ENCODE assay signal across 8 cellular contexts in the genomic region with DNA sequence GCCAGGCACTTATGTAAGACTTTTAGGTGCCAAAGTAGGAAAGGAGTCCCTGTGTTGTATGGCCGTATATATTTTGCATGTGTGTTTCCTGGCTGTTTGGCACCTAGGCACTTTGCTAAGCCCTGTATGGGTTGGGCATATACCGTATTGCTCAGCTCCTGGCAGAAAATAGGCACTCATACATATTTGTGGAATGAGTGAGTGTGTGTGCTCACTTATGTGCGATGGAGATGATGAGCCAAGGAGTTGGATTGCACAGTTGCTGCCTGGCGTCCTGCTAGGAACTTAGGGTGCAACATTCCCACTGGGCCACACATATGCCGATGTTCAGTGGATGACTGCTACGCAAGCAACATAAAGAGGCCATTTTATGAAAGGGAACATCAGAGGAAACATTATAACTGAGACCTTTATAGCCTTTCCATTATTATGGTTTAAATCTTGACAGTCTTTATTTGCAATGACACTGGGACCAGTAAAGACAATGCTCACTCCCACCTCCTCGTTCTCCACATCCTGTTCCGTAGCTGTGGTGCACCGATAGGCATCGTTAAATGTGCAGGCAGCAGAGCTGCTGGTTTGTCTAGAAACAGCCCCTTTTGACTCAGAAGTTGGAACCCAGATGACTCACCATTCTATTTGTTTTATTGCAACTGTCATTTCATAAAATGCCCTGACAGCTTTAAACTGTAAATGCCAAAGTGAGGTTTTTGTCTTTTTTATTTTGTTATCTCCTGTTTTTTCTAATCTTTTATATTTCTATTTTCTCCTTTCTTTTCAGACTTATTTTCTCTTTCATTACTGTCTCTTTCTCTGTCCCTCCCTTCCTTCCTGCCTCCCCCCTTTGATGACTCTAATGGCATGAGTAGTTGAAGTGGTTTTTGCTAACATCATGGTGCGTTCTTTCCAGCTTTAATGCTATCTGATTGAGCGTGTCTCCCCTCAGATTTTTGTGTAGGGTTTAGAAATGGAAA. TPM values are rescaled to one million over a fixed set of nuclear protein-coding genes. Genes with fewer than 3 reads are reported as not detected.
DNase-seq lines count a peak whose midpoint lies in the region; ATAC-seq, FAIRE-seq and TF ChIP-seq lines count a peak whose summit lies in the region.

No MANE protein-coding gene starts in this region.

- H3K4me3 Mint-ChIP-seq in Calu3 (ENCODE audit: low read depth, unreplicated experiment) (peak overlapping the region; percentile 22), activated B cell treated with CpG ODN at 0.5 μM for 24 hours (peak overlapping the region; percentile 48)

- no peak for TF ChIP-seq CTCF in Calu3 (IDR thresholded peaks at IDR 0.05; ENCODE audit: unreplicated experiment)
- TF ChIP-seq CTCF in IMR-90 (conservative IDR thresholded peaks at IDR 0.05; ENCODE audit: low read depth, low read length), result no peak
- no peak for TF ChIP-seq CTCF in activated B cell treated with CpG ODN at 0.5 μM for 24 hours (IDR thresholded peaks at IDR 0.05)
- no peak for TF ChIP-seq CTCF in omental fat pad (IDR thresholded peaks at IDR 0.05)

- no TSS peak for BruUV-seq in Calu3 (replicated peaks; lab: Mats Ljungman, UMichigan)
- no TSS peak for BruUV-seq in IMR-90 (replicated peaks; lab: Mats Ljungman, UMichigan)

- peak overlapping the region; percentile 39 to 84 for H4K8ac ChIP-seq in IMR-90 (ENCODE audit: low read depth in 2 of 2, low read length in 2 of 2)

- H2AFZ ChIP-seq in IMR-90 (replicated peaks; ENCODE audit: low read length, poor library complexity), result peak overlapping the region; percentile 29

- peak overlapping the region; percentile 97 for H4K91ac ChIP-seq in IMR-90 (ENCODE audit: insufficient read depth, low read depth, low read length)

- peak overlapping the region; percentile 11; the same call in 1 of the 2 replicates for H3K4me3 ChIP-seq in IMR-90 (ENCODE audit: insufficient read depth, low read depth, low read length)

- H3K27me3 ChIP-seq in IMR-90 (ENCODE audit: control insufficient read depth, insufficient read depth, low read length), result no peaks in the 10 kb centered on the region

- TF ChIP-seq RAD21 in IMR-90 (IDR thresholded peaks at IDR 0.05; ENCODE audit: low read length), result no peak

- POLR2A ChIA-PET in IMR-90 (lab: Charles Lee; ENCODE audit: unreplicated experiment) (no interaction called here), activated B cell treated with CpG ODN at 0.5 μM for 24 hours (lab: Charles Lee) (interaction anchor here (0.5 to 1.4 kb wide), 6 partner anchors 9 to 1399 kb away, joined by 3 to 5 read pairs (median 4); a partner anchor contains a TSS)

- H3K4me1 Mint-ChIP-seq in Calu3 (ENCODE audit: low read depth, unreplicated experiment) (peaks cover 19% of the 10 kb centered on the region), activated B cell treated with CpG ODN at 0.5 μM for 24 hours (peaks cover 47% of the 10 kb centered on the region)

- peak overlapping the region; percentile 79 for H3K56ac ChIP-seq in IMR-90 (ENCODE audit: extremely low read depth, insufficient read depth, low read length)

- H4K5ac ChIP-seq in IMR-90 (ENCODE audit: low read depth, low read length), result peak overlapping the region; percentile 40; the same call in 1 of the 2 replicates

- H2AK5ac ChIP-seq in IMR-90 (ENCODE audit: low read depth, low read length), result peak overlapping the region; percentile 29

- peak overlapping the region; percentile 94 for H2BK120ac ChIP-seq in IMR-90 (ENCODE audit: low read depth, low read length)

- H3K9me3 ChIP-seq in IMR-90 (ENCODE audit: control insufficient read depth, insufficient read depth, low read length), result no peaks in the 10 kb centered on the region

- intact Hi-C loops in Calu3 (cut with micrococcal nuclease; ENCODE audit: unreplicated experiment), result loop anchor here (2.0 to 10.0 kb wide), 2 partner anchors 284 to 354 kb away; a partner anchor contains a TSS
- intact Hi-C loops in IMR-90 (cut with micrococcal nuclease), result loop anchor here (5.0 kb wide), 1 partner anchor 286 kb away; a partner anchor contains a TSS
- intact Hi-C loops in activated B cell treated with CpG ODN at 0.5 μM for 24 hours (cut with micrococcal nuclease), result loop anchor here (5.0 kb wide), 1 partner anchor 46 kb away; no protein-coding TSS in a partner anchor

- dilution Hi-C loops in IMR-90 (cut with HindIII; ENCODE audit: low sequenced_read_pairs, unreplicated experiment), result no loop called here

- peak overlapping the region; percentile 93 for H2AK9ac ChIP-seq in IMR-90 (replicated peaks; ENCODE audit: low read depth, low read length, poor library complexity)

- peak overlapping the region; percentile 74 for H3K4me2 ChIP-seq in IMR-90 (ENCODE audit: low read depth, low read length)

- peak overlapping the region; percentile 79; the same call in 1 of the 2 replicates for H3K18ac ChIP-seq in IMR-90 (ENCODE audit: low read depth, low read length)

- peak overlapping the region; percentile 95 for H3K4ac ChIP-seq in IMR-90 (ENCODE audit: low read depth, low read length)

- peak; percentile 55; the same call in 1 of the 2 replicates for TF ChIP-seq POLR2A in IMR-90 (IDR thresholded peaks at IDR 0.05; ENCODE audit: low read depth, low read length)

- H3K9me3 Mint-ChIP-seq in Calu3 (ENCODE audit: low read depth, unreplicated experiment) (no peaks in the 10 kb centered on the region), activated B cell treated with CpG ODN at 0.5 μM for 24 hours (no peaks in the 10 kb centered on the region)

- peak overlapping the region; percentile 6; the same call in 1 of the 3 replicates for H2BK15ac ChIP-seq in IMR-90 (ENCODE audit: low read depth, low read length)

- H3K9ac ChIP-seq in IMR-90 (ENCODE audit: low read depth, low read length), result peak overlapping the region; percentile 11; the same call in 1 of the 2 replicates

- DNase-seq in Calu3, result peak; percentile 13
- DNase-seq in IMR-90, result peak; percentile 94
- DNase-seq in activated B cell treated with CpG ODN at 0.5 μM for 24 hours, result no peak
- peak; percentile 82 for DNase-seq in central memory CD4-positive, alpha-beta T cell
- DNase-seq in omental fat pad (ENCODE audit: low spot score), result no peak
- peak; percentile 82 for DNase-seq in urothelium cell line (ENCODE audit: low spot score)
- no peak for DNase-seq in NCI-H187 treated with DMSO at 0.1 percent for 48 hours (lab: John Stamatoyannopoulos, UW)

- H3K27ac ChIP-seq in IMR-90 (ENCODE audit: insufficient read depth, low read length), result peak overlapping the region; percentile 55

- in situ Hi-C loops in IMR-90 (cut with MboI; ENCODE audit: low sequenced_read_pairs), result loop anchor here (5.0 kb wide), 1 partner anchor 431 kb away; no protein-coding TSS in a partner anchor

- no peaks in the 10 kb centered on the region; the same call in 1 of the 2 replicates for H3K36me3 ChIP-seq in IMR-90 (ENCODE audit: control insufficient read depth, insufficient read depth, low read length)

- peak overlapping the region; percentile 91 for H2BK20ac ChIP-seq in IMR-90 (ENCODE audit: low read depth, low read length)

- H3K36me3 Mint-ChIP-seq in Calu3 (ENCODE audit: insufficient read depth, unreplicated experiment) (peaks cover 5% of the 10 kb centered on the region), activated B cell treated with CpG ODN at 0.5 μM for 24 hours (ENCODE audit: low read depth) (peaks cover 9% of the 10 kb centered on the region)

- no peak for FAIRE-seq in urothelium cell line (lab: Jason Lieb, UNC)

- 0% methylated on average over 4 of the region's 12 CpGs; no CpG with 5 or more reads in 1 of the 2 experiments for WGBS in IMR-90 (ENCODE audit: extremely low coverage in 2 of 2, insufficient read length in 1 of 2), 2 experiments

- peak overlapping the region; percentile 89 for H3K14ac ChIP-seq in IMR-90 (replicated peaks; ENCODE audit: low read depth, low read length)

- H3K27me3 Mint-ChIP-seq in Calu3 (ENCODE audit: unreplicated experiment) (no peaks in the 10 kb centered on the region), activated B cell treated with CpG ODN at 0.5 μM for 24 hours (no peaks in the 10 kb centered on the region)

- H4K20me1 ChIP-seq in IMR-90 (ENCODE audit: insufficient read depth, low read length), result peaks cover 21% of the 10 kb centered on the region

- peak overlapping the region; percentile 92 for H3K23ac ChIP-seq in IMR-90 (ENCODE audit: low read depth, low read length)

- H3K9me1 ChIP-seq in IMR-90 (ENCODE audit: insufficient read depth, low read length), result peaks cover 18% of the 10 kb centered on the region

- H3K27ac Mint-ChIP-seq in Calu3 (ENCODE audit: unreplicated experiment) (no peak overlapping the region), activated B cell treated with CpG ODN at 0.5 μM for 24 hours (peak overlapping the region; percentile 67)

- H2BK5ac ChIP-seq in IMR-90 (ENCODE audit: low read depth, low read length, poor library complexity, severe bottlenecking), result peak overlapping the region; percentile 89

- ATAC-seq in GM21423 (IDR thresholded peaks at IDR 0.05; ENCODE audit: unreplicated experiment) (peak; percentile 73), IMR-90 (ENCODE audit: low read depth) (peak; percentile 72), activated B cell treated with CpG ODN at 0.5 μM for 24 hours (ENCODE audit: low read depth) (peak; percentile 89), omental fat pad (ENCODE audit: low FRiP score) (peak; percentile 80)

- H3K79me1 ChIP-seq in IMR-90 (ENCODE audit: low read depth in 1 of 2, low read length in 2 of 2), result peaks cover 38 to 82% of the 10 kb centered on the region in 2 experiments

- peaks cover 28% of the 10 kb centered on the region for H3K4me1 ChIP-seq in IMR-90 (ENCODE audit: control insufficient read depth, insufficient read depth, low read length)

- CTCF ChIA-PET in Calu3 (lab: Charles Lee), result interaction anchor here (1.5 kb wide), 1 partner anchor 27 kb away, joined by 3 read pairs; no protein-coding TSS in a partner anchor
- CTCF ChIA-PET in IMR-90 (lab: Yijun Ruan, JAX), result interaction anchor here (0.5 kb wide), 1 partner anchor 20 kb away, joined by 3 read pairs; no protein-coding TSS in a partner anchor
- CTCF ChIA-PET in activated B cell treated with CpG ODN at 0.5 μM for 24 hours (lab: Charles Lee), result interaction anchor here (6.8 kb wide), 1 partner anchor 17 kb away, joined by 50 read pairs; no protein-coding TSS in a partner anchor

TF ChIP-seq in IMR-90, 13 proteins besides CTCF, POLR2A, EP300 and RAD21 (continues in another document):
- no peak for TF ChIP-seq SMC3 (IDR thresholded peaks at IDR 0.05; ENCODE audit: low read depth, low read length)

RNA-seq across cellular contexts. Expression of a gene that starts 36.1 kb away (rescaled TPM):
- total RNA-seq in Calu3 (2022), result 17.6 and 17.7 TPM in 2 replicates
- total RNA-seq in IMR-90 (2012; rRNA removed), result 8.9 and 9.5 TPM in 2 replicates
- 22.0 and 22.5 TPM in 2 replicates for polyA plus RNA-seq in IMR-90 (2012; rRNA removed)
- 16.8 and 24.0 TPM in 2 replicates for polyA plus RNA-seq in IMR-90 (2012; cell fraction: cytosol; rRNA removed)
- 21.7 and 28.9 TPM in 2 replicates for polyA plus RNA-seq in IMR-90 (2012; cell fraction: nucleus; rRNA removed; ENCODE audit: low replicate concordance)
- total RNA-seq in activated B cell treated with CpG ODN at 0.5 μM for 24 hours, result 16.3 and 17.8 TPM in 2 replicates
- 10 to 100 TPM; 10.6 to 19.6 (median 13.9) TPM for total RNA-seq in omental fat pad

RNA-seq across cellular contexts. Expression of a gene that starts 38.5 kb away (rescaled TPM):
- total RNA-seq in Calu3 (2022) (45.2 and 50.6 TPM in 2 replicates), IMR-90 (2012; rRNA removed) (56.1 and 62.6 TPM in 2 replicates), activated B cell treated with CpG ODN at 0.5 μM for 24 hours (34.3 and 39.0 TPM in 2 replicates), omental fat pad (10 to 100 TPM; 17.8 to 27.2 (median 21.6) TPM)
- polyA plus RNA-seq in IMR-90 (2012; rRNA removed), result 25.3 and 28.1 TPM in 2 replicates
- 15.5 and 19.7 TPM in 2 replicates for polyA plus RNA-seq in IMR-90 (2012; cell fraction: cytosol; rRNA removed)
- polyA plus RNA-seq in IMR-90 (2012; cell fraction: nucleus; rRNA removed; ENCODE audit: low replicate concordance), result 8.5 and 12.8 TPM in 2 replicates

Comparison
In these comparisons a context has a peak if more than half of its experiments do, and no peak if none do; other contexts are left out.
1. DNase-seq: peak in Calu3 (single experiment), IMR-90 (single experiment), central memory CD4-positive, alpha-beta T cell (single experiment) and urothelium cell line (single experiment); none in activated B cell treated with CpG ODN at 0.5 μM for 24 hours (single experiment), omental fat pad (single experiment) and NCI-H187 treated with DMSO at 0.1 percent for 48 hours (single experiment).
2. Peak in every context shown above with its lines, with median percentiles within 50 percentile points of each other: ATAC-seq.